13 cellular contexts compared by ENCODE assay signal in the genomic region with DNA sequence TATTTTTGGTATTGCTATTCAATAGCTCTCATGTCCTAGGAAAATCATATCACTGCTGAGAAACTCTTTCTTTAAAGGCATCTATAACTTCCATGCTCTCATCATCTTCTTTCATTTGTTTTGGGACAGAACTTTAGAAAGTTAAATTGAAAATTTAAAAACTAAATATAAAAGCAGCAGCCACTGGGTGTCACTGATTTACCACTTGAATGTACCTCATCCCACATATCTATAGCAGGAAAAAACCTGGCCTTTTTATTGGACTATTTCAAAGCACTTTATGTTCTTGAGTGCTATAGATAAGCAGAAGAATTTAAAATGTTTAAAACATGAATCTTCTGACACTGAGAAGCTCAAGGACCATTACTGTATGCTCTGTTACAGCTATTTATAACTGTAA.
A peak's percentile ranks its signal among the peaks of the same experiment; 100 is the strongest.
DNase-seq lines count a peak whose midpoint lies in the region; ATAC-seq, FAIRE-seq and TF ChIP-seq lines count a peak whose summit lies in the region.
"Had no signal": no experiment of that assay in that cellular context is flagged by ENCODE, and none has a peak within 500 bp of the region (broad histone marks: within the 10 kb centered on the region; RNA-seq: fewer than 3 reads in every experiment).

No MANE protein-coding gene starts in this region.

- H2BK12ac ChIP-seq in H1 (ENCODE audit: low read depth, low read length) = no peak overlapping the region

- FAIRE-seq in H1 (lab: Jason Lieb, UNC) = no peak
- FAIRE-seq: HTR-8/SVneo had no signal

- H3K27me3 ChIP-seq in H1 (replicated peaks in 1 of 4; ENCODE audit: control insufficient read depth in 3 of 4, extremely low read depth in 1 of 4, insufficient read depth in 3 of 4, low read length in 3 of 4) = no peaks in the 10 kb centered on the region
- H3K27me3 ChIP-seq in CD4-positive, alpha-beta T cell (ENCODE audit: control insufficient read depth, insufficient read depth, low read length) = no peaks in the 10 kb centered on the region
- H3K27me3 ChIP-seq: esophagus squamous epithelium had no signal

- no peak overlapping the region for H4K5ac ChIP-seq in H1 (ENCODE audit: insufficient read length, low read depth, low read length)

- POLR2A ChIA-PET in H1 (lab: Charles Lee; ENCODE audit: partially characterized antibody) = no interaction called here
- POLR2A ChIA-PET in CD4-positive, alpha-beta T cell (lab: Charles Lee) = no interaction called here

- H3K56ac ChIP-seq in H1 (replicated peaks; ENCODE audit: insufficient read length, low read depth, low read length) = no peak overlapping the region

- no peaks in the 10 kb centered on the region for H3K79me2 ChIP-seq in H1 (ENCODE audit: control insufficient read depth in 1 of 2, insufficient read depth in 2 of 2, low read length in 2 of 2)

- intact Hi-C loops in CD4-positive, alpha-beta T cell (cut with DNase I, micrococcal nuclease) = no loop called here

- H3K18ac ChIP-seq in H1 (ENCODE audit: extremely low read depth, low read length) = no peak overlapping the region

- no peaks in the 10 kb centered on the region for H3K79me1 ChIP-seq in H1 (ENCODE audit: low read depth, low read length)

- no peak overlapping the region for H4K8ac ChIP-seq in H1 (ENCODE audit: extremely low read depth, insufficient read depth, low read length)

- ATAC-seq in HG03045 (IDR thresholded peaks at IDR 0.05; ENCODE audit: unreplicated experiment) = no peak
- ATAC-seq in CD4-positive, alpha-beta T cell (ENCODE audit: poor library complexity) = no peak
- ATAC-seq: stimulated activated memory B cell treated with anti-CD40 and anti-IgM and Interleukin-4, amounts not matched to agents 10 μg/mL and 1 μg/mL and 100 μg/mL, for 72 hours had no signal

- H2BK15ac ChIP-seq in H1 (ENCODE audit: low read length) = no peak overlapping the region

- H3K9ac ChIP-seq in H1 (replicated peaks in 1 of 4; ENCODE audit: extremely low read depth in 1 of 4, low read depth in 3 of 4, low read length in 3 of 4) = no peak overlapping the region

- TF ChIP-seq CTCF in C4-2B (conservative IDR thresholded peaks at IDR 0.05) (peak; percentile 68), LNCAP (IDR thresholded peaks at IDR 0.05) (peak; percentile 60), H1 (IDR thresholded peaks at IDR 0.05; ENCODE audit: control extremely low read depth in 1 of 3, insufficient read depth in 1 of 3, low read depth in 1 of 3, low read length in 3 of 3) (no peak), neural crest cell (conservative IDR thresholded peaks at IDR 0.05) (peak; percentile 48)
- TF ChIP-seq CTCF in CD4-positive, alpha-beta T cell (IDR thresholded peaks at IDR 0.05) = no peak

- TF ChIP-seq RAD21 in H1 (IDR thresholded peaks at IDR 0.05 in 1 of 2, conservative IDR thresholded peaks at IDR 0.05 in 1 of 2; ENCODE audit: low read depth in 2 of 2, low read length in 2 of 2) = peak; percentile 43 to 45; a peak in 3 of 4 replicates

- H3K14ac ChIP-seq in H1 (ENCODE audit: insufficient read length) = no peak overlapping the region

- H3K36me3 Mint-ChIP-seq in neural crest cell (ENCODE audit: low read depth) = peaks cover 10% of the 10 kb centered on the region
- H3K36me3 Mint-ChIP-seq in CD4-positive, alpha-beta T cell (ENCODE audit: low read depth) = no peaks in the 10 kb centered on the region
- H3K36me3 Mint-ChIP-seq: CD4-positive, alpha-beta memory T cell; stimulated activated memory B cell treated with anti-CD40 and anti-IgM and Interleukin-4, amounts not matched to agents 10 μg/mL and 1 μg/mL and 100 μg/mL, for 72 hours had no signal

- H3K36me3 ChIP-seq in H1 (ENCODE audit: control insufficient read depth in 2 of 4, insufficient read depth in 4 of 4, low read length in 3 of 4) = no peaks in the 10 kb centered on the region
- H3K36me3 ChIP-seq: esophagus squamous epithelium had no signal

- no peak for TF ChIP-seq POLR2A in H1 (IDR thresholded peaks at IDR 0.05; ENCODE audit: control extremely low read depth in 1 of 2, low read depth in 2 of 2, low read length in 2 of 2)

- H3K23me2 ChIP-seq in H1 (ENCODE audit: low read depth, low read length) = no peaks in the 10 kb centered on the region

- H3K27me3 Mint-ChIP-seq in neural crest cell (ENCODE audit: low read depth) = no peaks in the 10 kb centered on the region
- H3K27me3 Mint-ChIP-seq in CD4-positive, alpha-beta T cell = peaks cover 6% of the 10 kb centered on the region

- DNase-seq in H1 (ENCODE audit: low read depth in 1 of 2, low spot score in 2 of 2) (no peak), neural crest cell (ENCODE audit: low read depth, low spot score) (no peak), NCI-H524 treated with DMSO at 0.1 percent for 48 hours (lab: John Stamatoyannopoulos, UW) (no peak), G401 (ENCODE audit: low spot score) (no peak)
- DNase-seq in CD4-positive, alpha-beta T cell = no peak
- DNase-seq: CD4-positive, alpha-beta memory T cell; esophagus squamous epithelium; NCI-H748 treated with DMSO at 0.1 percent for 48 hours had no signal

- no peaks in the 10 kb centered on the region for H3K4me1 Mint-ChIP-seq in neural crest cell
- H3K4me1 Mint-ChIP-seq in CD4-positive, alpha-beta T cell (ENCODE audit: low read depth) = no peaks in the 10 kb centered on the region
- H3K4me1 Mint-ChIP-seq: CD4-positive, alpha-beta memory T cell; stimulated activated memory B cell treated with anti-CD40 and anti-IgM and Interleukin-4, amounts not matched to agents 10 μg/mL and 1 μg/mL and 100 μg/mL, for 72 hours had no signal

- no peak overlapping the region for H4K91ac ChIP-seq in H1 (replicated peaks; ENCODE audit: insufficient read length, low read length)

- H3K9me3 ChIP-seq in H1 (ENCODE audit: insufficient read depth in 2 of 2, low read depth in 1 of 2, low read length in 1 of 2) = no peaks in the 10 kb centered on the region
- no peaks in the 10 kb centered on the region for H3K9me3 ChIP-seq in CD4-positive, alpha-beta T cell (ENCODE audit: control insufficient read depth, low read length)
- H3K9me3 ChIP-seq: esophagus squamous epithelium had no signal

- H3K4me1 ChIP-seq in H1 (replicated peaks in 1 of 4; ENCODE audit: control insufficient read depth in 3 of 4, insufficient read depth in 4 of 4, low read length in 3 of 4) = no peaks in the 10 kb centered on the region
- H3K4me1 ChIP-seq: esophagus squamous epithelium had no signal

- TF ChIP-seq EP300 in H1 (IDR thresholded peaks at IDR 0.05; ENCODE audit: borderline replicate concordance in 1 of 2, low read depth in 2 of 2, low read length in 2 of 2) = no peak

- H3K4me3 ChIP-seq in H1 (ENCODE audit: extremely low read depth in 1 of 4, insufficient read depth in 2 of 4, low read depth in 3 of 4, low read length in 4 of 4) = no peak overlapping the region
- H3K4me3 ChIP-seq: esophagus squamous epithelium had no signal

- no peak overlapping the region for H2AFZ ChIP-seq in H1 (ENCODE audit: low read length)

- H4K20me1 ChIP-seq in H1 (replicated peaks in 1 of 2; ENCODE audit: control insufficient read depth in 1 of 2, insufficient read depth in 2 of 2, low read length in 2 of 2) = no peaks in the 10 kb centered on the region

- H3K4ac ChIP-seq in H1 (replicated peaks; ENCODE audit: insufficient read length, low read depth, low read length) = no peak overlapping the region

- H3K4me2 ChIP-seq in H1 (ENCODE audit: insufficient read depth in 1 of 2, low read depth in 2 of 2, low read length in 2 of 2) = no peak overlapping the region

- no peak overlapping the region for H2BK120ac ChIP-seq in H1 (replicated peaks; ENCODE audit: low read depth, low read length)

- CTCF ChIA-PET in H1 (lab: Charles Lee; ENCODE audit: partially characterized antibody) = interaction anchor here (0.8 to 4.7 kb wide), 14 partner anchors 11 to 485 kb away, joined by 3 to 20 read pairs (median 3); a partner anchor contains a TSS
- CTCF ChIA-PET in CD4-positive, alpha-beta T cell (lab: Charles Lee) = no interaction called here

- in situ Hi-C loops in G401 (cut with HindIII; ENCODE audit: low sequenced_read_pairs) = no loop called here

- H2BK20ac ChIP-seq in H1 (ENCODE audit: low read length) = no peak overlapping the region

- peak overlapping the region; percentile 66 for H3K27ac ChIP-seq in C4-2B
- no peak overlapping the region for H3K27ac ChIP-seq in H1 (ENCODE audit: low read depth, low read length)
- no peak overlapping the region for H3K27ac ChIP-seq in CD4-positive, alpha-beta T cell (ENCODE audit: low read depth, low read length)
- H3K27ac ChIP-seq: esophagus squamous epithelium had no signal

- no peak overlapping the region for H3K23ac ChIP-seq in H1 (ENCODE audit: insufficient read length)

- H3K4me3 Mint-ChIP-seq in neural crest cell = no peak overlapping the region
- no peak overlapping the region for H3K4me3 Mint-ChIP-seq in CD4-positive, alpha-beta T cell
- H3K4me3 Mint-ChIP-seq: CD4-positive, alpha-beta memory T cell; stimulated activated memory B cell treated with anti-CD40 and anti-IgM and Interleukin-4, amounts not matched to agents 10 μg/mL and 1 μg/mL and 100 μg/mL, for 72 hours had no signal

- no peak overlapping the region for H2BK5ac ChIP-seq in H1 (ENCODE audit: low read depth, low read length)

- no peak overlapping the region for H3K27ac Mint-ChIP-seq in neural crest cell (ENCODE audit: unreplicated experiment)
- H3K27ac Mint-ChIP-seq in CD4-positive, alpha-beta T cell = no peak overlapping the region
- H3K27ac Mint-ChIP-seq: CD4-positive, alpha-beta memory T cell; stimulated activated memory B cell treated with anti-CD40 and anti-IgM and Interleukin-4, amounts not matched to agents 10 μg/mL and 1 μg/mL and 100 μg/mL, for 72 hours had no signal

- peaks cover 14% of the 10 kb centered on the region for H3K9me3 Mint-ChIP-seq in neural crest cell
- peaks cover 4% of the 10 kb centered on the region for H3K9me3 Mint-ChIP-seq in CD4-positive, alpha-beta T cell

- H2AK5ac ChIP-seq in H1 (ENCODE audit: low read depth, low read length) = no peak overlapping the region

TF ChIP-seq in H1, 55 proteins besides CTCF, POLR2A, EP300 and RAD21:
- TF ChIP-seq SIRT6 (IDR thresholded peaks at IDR 0.05; ENCODE audit: low read length) = no peak
- TF ChIP-seq SUZ12 (IDR thresholded peaks at IDR 0.05; ENCODE audit: low read length) = no peak
- no peak for TF ChIP-seq ZNF274 (IDR thresholded peaks at IDR 0.05; ENCODE audit: borderline replicate concordance, extremely low read depth, low read length)
- TF ChIP-seq CBX8 (IDR thresholded peaks at IDR 0.05; ENCODE audit: borderline replicate concordance, low read depth, low read length) = no peak
- TF ChIP-seq, protein P1, sequence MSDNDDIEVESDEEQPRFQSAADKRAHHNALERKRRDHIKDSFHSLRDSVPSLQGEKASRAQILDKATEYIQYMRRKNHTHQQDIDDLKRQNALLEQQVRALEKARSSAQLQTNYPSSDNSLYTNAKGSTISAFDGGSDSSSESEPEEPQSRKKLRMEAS (IDR thresholded peaks at IDR 0.05) = no peak
- no peak for TF ChIP-seq SIX5 (IDR thresholded peaks at IDR 0.05; ENCODE audit: low read depth, low read length)

Comparison
In these comparisons a context has a peak if more than half of its experiments do, and no peak if none do; other contexts are left out.
1. CTCF ChIP-seq: peak in C4-2B (single experiment), LNCAP (single experiment) and neural crest cell (single experiment); none in H1 (0 of 3) and CD4-positive, alpha-beta T cell (single experiment).